ENCODE assay signal across 1 cellular context in the genomic region with DNA sequence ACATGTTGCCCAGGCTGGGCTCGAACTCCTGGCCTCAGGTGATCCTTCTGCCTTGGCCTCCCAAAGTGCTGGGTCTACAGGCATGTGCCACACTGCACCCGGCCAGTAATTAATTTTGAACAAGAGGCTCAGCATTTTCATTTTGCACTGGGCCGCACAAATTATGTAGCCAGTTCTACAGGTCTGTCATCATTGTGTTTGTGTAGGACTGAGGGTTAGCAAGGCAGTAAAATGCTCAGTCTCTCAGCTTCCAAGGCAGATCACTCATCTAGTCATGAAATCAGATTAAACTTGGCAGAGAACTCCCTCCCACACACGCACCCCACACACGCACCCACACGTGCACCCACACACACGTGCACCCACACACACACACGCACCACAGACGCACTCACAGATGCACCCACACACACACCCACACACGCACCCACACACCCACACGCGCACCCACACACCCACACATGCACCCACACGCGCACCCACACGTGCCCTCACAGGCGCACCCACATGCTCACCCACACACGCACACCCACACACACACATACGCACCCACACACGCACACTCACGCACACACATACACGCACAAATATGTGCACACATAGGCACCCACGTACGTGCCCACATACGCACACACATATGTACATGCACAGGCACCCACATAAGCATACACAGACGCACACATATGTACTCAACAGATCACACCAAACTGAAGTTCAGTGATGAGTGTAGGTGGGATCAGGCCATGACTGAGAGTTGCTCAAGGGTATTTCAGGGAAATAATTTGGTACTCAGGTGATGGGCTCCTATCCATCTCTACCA.
A peak's percentile ranks its signal among the peaks of the same experiment; 100 is the strongest.
TF ChIP-seq lines count a peak whose summit lies in the region.

No MANE protein-coding gene starts in this region.

TF ChIP-seq in HEK293, 187 proteins besides CTCF, POLR2A, EP300 and RAD21:
- TF ChIP-seq, protein P1, sequence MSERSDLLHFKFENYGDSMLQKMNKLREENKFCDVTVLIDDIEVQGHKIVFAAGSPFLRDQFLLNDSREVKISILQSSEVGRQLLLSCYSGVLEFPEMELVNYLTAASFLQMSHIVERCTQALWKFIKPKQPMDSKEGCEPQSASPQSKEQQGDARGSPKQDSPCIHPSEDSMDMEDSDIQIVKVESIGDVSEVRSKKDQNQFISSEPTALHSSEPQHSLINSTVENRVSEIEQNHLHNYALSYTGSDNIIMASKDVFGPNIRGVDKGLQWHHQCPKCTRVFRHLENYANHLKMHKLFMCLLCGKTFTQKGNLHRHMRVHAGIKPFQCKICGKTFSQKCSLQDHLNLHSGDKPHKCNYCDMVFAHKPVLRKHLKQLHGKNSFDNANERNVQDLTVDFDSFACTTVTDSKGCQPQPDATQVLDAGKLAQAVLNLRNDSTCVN (tag by site-specific recombination; optimal IDR thresholded peaks at IDR 0.05) = no peak
- TF ChIP-seq, protein P2, sequence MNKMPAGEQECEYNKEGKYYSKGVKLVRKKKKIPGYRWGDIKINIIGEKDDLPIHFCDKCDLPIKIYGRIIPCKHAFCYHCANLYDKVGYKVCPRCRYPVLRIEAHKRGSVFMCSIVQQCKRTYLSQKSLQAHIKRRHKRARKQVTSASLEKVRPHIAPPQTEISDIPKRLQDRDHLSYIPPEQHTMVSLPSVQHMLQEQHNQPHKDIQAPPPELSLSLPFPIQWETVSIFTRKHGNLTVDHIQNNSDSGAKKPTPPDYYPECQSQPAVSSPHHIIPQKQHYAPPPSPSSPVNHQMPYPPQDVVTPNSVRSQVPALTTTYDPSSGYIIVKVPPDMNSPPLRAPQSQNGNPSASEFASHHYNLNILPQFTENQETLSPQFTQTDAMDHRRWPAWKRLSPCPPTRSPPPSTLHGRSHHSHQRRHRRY (tag by site-specific recombination; IDR thresholded peaks at IDR 0.05) = no peak
- TF ChIP-seq ZNF423 (tag by site-specific recombination; IDR thresholded peaks at IDR 0.05) (peak; percentile 24; the same call in 1 of the 2 replicates), ZFHX2 (tag by site-specific recombination; conservative IDR thresholded peaks at IDR 0.05) (peak; percentile 100), ZNF76 (tag by site-specific recombination; IDR thresholded peaks at IDR 0.05; ENCODE audit: borderline replicate concordance, low read depth) (no peak), HOXD13 (CRISPR knock-in tag; IDR thresholded peaks at IDR 0.05; ENCODE audit: borderline replicate concordance) (no peak), EGR2 (tag by site-specific recombination; IDR thresholded peaks at IDR 0.05; ENCODE audit: low read depth) (peak; percentile 100)
- TF ChIP-seq, protein P3, sequence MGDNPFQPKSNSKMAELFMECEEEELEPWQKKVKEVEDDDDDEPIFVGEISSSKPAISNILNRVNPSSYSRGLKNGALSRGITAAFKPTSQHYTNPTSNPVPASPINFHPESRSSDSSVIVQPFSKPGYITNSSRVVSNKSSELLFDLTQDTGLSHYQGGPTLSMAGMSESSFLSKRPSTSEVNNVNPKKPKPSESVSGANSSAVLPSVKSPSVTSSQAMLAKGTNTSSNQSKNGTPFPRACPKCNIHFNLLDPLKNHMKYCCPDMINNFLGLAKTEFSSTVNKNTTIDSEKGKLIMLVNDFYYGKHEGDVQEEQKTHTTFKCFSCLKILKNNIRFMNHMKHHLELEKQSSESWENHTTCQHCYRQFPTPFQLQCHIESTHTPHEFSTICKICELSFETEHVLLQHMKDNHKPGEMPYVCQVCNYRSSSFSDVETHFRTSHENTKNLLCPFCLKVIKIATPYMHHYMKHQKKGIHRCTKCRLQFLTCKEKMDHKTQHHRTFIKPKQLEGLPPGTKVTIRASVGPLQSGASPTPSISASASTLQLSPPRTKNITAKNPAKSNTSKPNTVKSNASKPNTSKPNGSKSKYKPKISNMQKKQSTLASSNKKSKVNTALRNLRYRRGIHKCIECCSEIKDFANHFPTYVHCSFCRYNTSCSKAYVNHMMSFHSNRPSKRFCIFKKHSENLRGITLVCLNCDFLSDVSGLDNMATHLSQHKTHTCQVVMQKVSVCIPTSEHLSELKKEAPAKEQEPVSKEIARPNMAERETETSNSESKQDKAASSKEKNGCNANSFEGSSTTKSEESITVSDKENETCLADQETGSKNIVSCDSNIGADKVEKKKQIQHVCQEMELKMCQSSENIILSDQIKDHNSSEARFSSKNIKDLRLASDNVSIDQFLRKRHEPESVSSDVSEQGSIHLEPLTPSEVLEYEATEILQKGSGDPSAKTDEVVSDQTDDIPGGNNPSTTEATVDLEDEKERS (tag by site-specific recombination; IDR thresholded peaks at IDR 0.05) = no peak
- TF ChIP-seq, protein P4, sequence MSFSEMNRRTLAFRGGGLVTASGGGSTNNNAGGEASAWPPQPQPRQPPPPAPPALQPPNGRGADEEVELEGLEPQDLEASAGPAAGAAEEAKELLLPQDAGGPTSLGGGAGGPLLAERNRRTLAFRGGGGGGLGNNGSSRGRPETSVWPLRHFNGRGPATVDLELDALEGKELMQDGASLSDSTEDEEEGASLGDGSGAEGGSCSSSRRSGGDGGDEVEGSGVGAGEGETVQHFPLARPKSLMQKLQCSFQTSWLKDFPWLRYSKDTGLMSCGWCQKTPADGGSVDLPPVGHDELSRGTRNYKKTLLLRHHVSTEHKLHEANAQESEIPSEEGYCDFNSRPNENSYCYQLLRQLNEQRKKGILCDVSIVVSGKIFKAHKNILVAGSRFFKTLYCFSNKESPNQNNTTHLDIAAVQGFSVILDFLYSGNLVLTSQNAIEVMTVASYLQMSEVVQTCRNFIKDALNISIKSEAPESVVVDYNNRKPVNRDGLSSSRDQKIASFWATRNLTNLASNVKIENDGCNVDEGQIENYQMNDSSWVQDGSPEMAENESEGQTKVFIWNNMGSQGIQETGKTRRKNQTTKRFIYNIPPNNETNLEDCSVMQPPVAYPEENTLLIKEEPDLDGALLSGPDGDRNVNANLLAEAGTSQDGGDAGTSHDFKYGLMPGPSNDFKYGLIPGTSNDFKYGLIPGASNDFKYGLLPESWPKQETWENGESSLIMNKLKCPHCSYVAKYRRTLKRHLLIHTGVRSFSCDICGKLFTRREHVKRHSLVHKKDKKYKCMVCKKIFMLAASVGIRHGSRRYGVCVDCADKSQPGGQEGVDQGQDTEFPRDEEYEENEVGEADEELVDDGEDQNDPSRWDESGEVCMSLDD (tag by site-specific recombination; IDR thresholded peaks at IDR 0.05) = 0 out of 2 replicates have a peak, but pooled peaks have one; percentile 19
